Comparison of ENCODE assay signal across 21 cellular contexts in the genomic region with DNA sequence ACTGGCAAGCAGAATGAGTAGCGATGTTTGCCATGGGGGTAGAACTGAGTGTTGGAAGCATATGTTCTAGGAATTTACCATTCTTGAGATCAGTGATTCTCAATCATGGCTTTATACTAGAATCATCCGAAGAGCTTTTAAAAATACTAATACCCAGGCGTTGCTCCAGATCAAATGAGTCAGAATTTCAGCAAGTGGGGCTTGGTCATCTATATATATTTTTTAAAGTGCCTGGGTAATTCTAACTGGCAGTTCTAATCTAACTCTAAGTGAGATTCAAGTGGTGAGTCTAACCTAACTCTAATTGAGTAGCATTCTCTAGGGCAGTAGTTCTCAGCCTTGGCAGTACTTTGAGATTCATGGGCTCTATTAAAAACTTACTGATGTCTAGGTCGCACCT. TPM values are rescaled to one million over a fixed set of nuclear protein-coding genes. Genes with fewer than 3 reads are reported as not detected.
DNase-seq lines count a peak whose midpoint lies in the region; ATAC-seq, FAIRE-seq and TF ChIP-seq lines count a peak whose summit lies in the region.
"Had no signal": no experiment of that assay in that cellular context is flagged by ENCODE, and none has a peak within 500 bp of the region (broad histone marks: within the 10 kb centered on the region; RNA-seq: fewer than 3 reads in every experiment).

No MANE protein-coding gene starts in this region.

- no peak overlapping the region for H3K9ac ChIP-seq in astrocyte (ENCODE audit: low read length)

- FAIRE-seq in astrocyte (lab: Jason Lieb, UNC), result no peak
- FAIRE-seq: A549, RCC 7860 had no signal

- H3K4me1 ChIP-seq in Caco-2 (peaks cover 22% of the 10 kb centered on the region), astrocyte (ENCODE audit: insufficient read depth, low read length) (no peaks in the 10 kb centered on the region), osteoblast (ENCODE audit: insufficient read depth, low read length) (peaks cover 5% of the 10 kb centered on the region)
- H3K4me1 ChIP-seq: A549 had no signal

- H3K4me3 ChIP-seq in Caco-2 (ENCODE audit: low read depth, low read length) (no peak overlapping the region), astrocyte (ENCODE audit: insufficient read depth, low read depth, low read length) (no peak overlapping the region), osteoblast (ENCODE audit: insufficient read depth, low read length) (no peak overlapping the region)
- H3K4me3 ChIP-seq: A549, GM23338, SK-N-MC had no signal

- no TSS peak for BruUV-seq in Caco-2 (replicated peaks; lab: Mats Ljungman, UMichigan)

- H4K20me1 ChIP-seq in astrocyte (ENCODE audit: insufficient read depth, low read length) (no peaks in the 10 kb centered on the region), osteoblast (ENCODE audit: insufficient read depth, low read length) (no peaks in the 10 kb centered on the region)

- no peaks in the 10 kb centered on the region for H3K36me3 ChIP-seq in Caco-2 (ENCODE audit: control insufficient read depth, insufficient read depth, low read length)
- no peaks in the 10 kb centered on the region for H3K36me3 ChIP-seq in astrocyte (ENCODE audit: insufficient read depth, low read length)
- no peaks in the 10 kb centered on the region for H3K36me3 ChIP-seq in osteoblast (ENCODE audit: insufficient read depth, low read length)

- H3K4me2 ChIP-seq in astrocyte (ENCODE audit: low read length), result no peak overlapping the region
- H3K4me2 ChIP-seq in osteoblast (ENCODE audit: insufficient read depth, low read length), result no peak overlapping the region
- H3K4me2 ChIP-seq: A549, GM23338 had no signal

- H3K27ac ChIP-seq in astrocyte (ENCODE audit: low read depth, low read length), result no peak overlapping the region
- H3K27ac ChIP-seq in osteoblast (ENCODE audit: low read depth, low read length), result no peak overlapping the region
- H3K27ac ChIP-seq: SK-N-MC had no signal

- H3K9me3 Mint-ChIP-seq in Caco-2 (ENCODE audit: unreplicated experiment) (no peaks in the 10 kb centered on the region), astrocyte (ENCODE audit: unreplicated experiment) (no peaks in the 10 kb centered on the region)
- H3K9me3 Mint-ChIP-seq: CD4-positive, alpha-beta T cell; GM23338 had no signal

- no peak for ATAC-seq in GM21529 (IDR thresholded peaks at IDR 0.05; ENCODE audit: unreplicated experiment)
- ATAC-seq: A549, GM23338, HCT116 had no signal

- DNase-seq in Caco-2, result no peak
- peak; percentile 45 for DNase-seq in HCEC 1CT
- peak; percentile 39 for DNase-seq in astrocyte (ENCODE audit: low read depth)
- DNase-seq in osteoblast (ENCODE audit: insufficient read length, low spot score, missing footprints), result peak; percentile 72
- no peak for DNase-seq in effector CD8-positive, alpha-beta T cell (lab: John Stamatoyannopoulos, UW)
- no peak for DNase-seq in GF-D8 (lab: John Stamatoyannopoulos, UW)
- DNase-seq in cortex of kidney (lab: John Stamatoyannopoulos, UW), result no peak
- DNase-seq: CD4-positive, alpha-beta T cell; NCI-H1092 treated with DMSO at 0.1 percent for 48 hours; NCI-H146; NCI-H2029 treated with DMSO at 0.1 percent for 48 hours; NCI-H2171 treated with DMSO at 0.1 percent for 48 hours; NCI-H446; NCI-H526 treated with DMSO at 0.1 percent for 48 hours; Right ventricle myocardium superior had no signal

- H3K27me3 Mint-ChIP-seq in Caco-2 (ENCODE audit: insufficient read depth, unreplicated experiment), result no peaks in the 10 kb centered on the region
- no peaks in the 10 kb centered on the region for H3K27me3 Mint-ChIP-seq in astrocyte (ENCODE audit: low read depth, unreplicated experiment)

- POLR2A ChIA-PET in Caco-2 (lab: Charles Lee), result no interaction called here

- no peaks in the 10 kb centered on the region for H3K9me3 ChIP-seq in Caco-2
- no peaks in the 10 kb centered on the region for H3K9me3 ChIP-seq in astrocyte (ENCODE audit: insufficient read depth, low read depth, low read length)
- no peaks in the 10 kb centered on the region for H3K9me3 ChIP-seq in osteoblast (ENCODE audit: low read depth, low read length)

- H3K36me3 Mint-ChIP-seq in Caco-2 (ENCODE audit: insufficient read depth, unreplicated experiment) (no peaks in the 10 kb centered on the region), astrocyte (ENCODE audit: low read depth, unreplicated experiment) (no peaks in the 10 kb centered on the region)

- H3K4me3 Mint-ChIP-seq in Caco-2 (ENCODE audit: unreplicated experiment), result peak overlapping the region; percentile 14
- no peak overlapping the region for H3K4me3 Mint-ChIP-seq in astrocyte (ENCODE audit: unreplicated experiment)
- H3K4me3 Mint-ChIP-seq: CD4-positive, alpha-beta T cell; GM23338 had no signal

- H3K4me1 Mint-ChIP-seq in Caco-2 (ENCODE audit: low read depth, unreplicated experiment) (peaks cover 29% of the 10 kb centered on the region), astrocyte (ENCODE audit: low read depth, unreplicated experiment) (no peaks in the 10 kb centered on the region)
- H3K4me1 Mint-ChIP-seq: GM23338 had no signal

- intact Hi-C loops in Caco-2 (cut with micrococcal nuclease; ENCODE audit: unreplicated experiment), result no loop called here

- TF ChIP-seq CTCF in Caco-2 (IDR thresholded peaks at IDR 0.05; ENCODE audit: insufficient read depth in 1 of 2, low read depth in 1 of 2, low read length in 1 of 2, severe bottlenecking in 1 of 2, unreplicated experiment in 1 of 2) (no peak), astrocyte (IDR thresholded peaks at IDR 0.05; ENCODE audit: insufficient read depth, low read depth, low read length) (no peak), osteoblast (IDR thresholded peaks at IDR 0.05; ENCODE audit: extremely low read depth, low read depth, low read length) (no peak)

- CTCF ChIA-PET in Caco-2 (lab: Charles Lee), result interaction anchor here (1.0 to 1.5 kb wide), 3 partner anchors 13 to 133 kb away, joined by 3 to 4 read pairs (median 3); no protein-coding TSS in a partner anchor

- H2AFZ ChIP-seq in astrocyte (ENCODE audit: low read depth, low read length) (no peak overlapping the region), osteoblast (ENCODE audit: low read length) (no peak overlapping the region)
- H2AFZ ChIP-seq: GM23338 had no signal

- H3K27me3 ChIP-seq in Caco-2 (replicated peaks; ENCODE audit: control insufficient read depth, insufficient read depth, low read length), result no peaks in the 10 kb centered on the region
- no peaks in the 10 kb centered on the region for H3K27me3 ChIP-seq in astrocyte (ENCODE audit: insufficient read depth, low read length)
- no peaks in the 10 kb centered on the region for H3K27me3 ChIP-seq in osteoblast (ENCODE audit: insufficient read depth, low read length)

- H3K27ac Mint-ChIP-seq in Caco-2 (ENCODE audit: unreplicated experiment) (peak overlapping the region; percentile 13), astrocyte (ENCODE audit: unreplicated experiment) (no peak overlapping the region)
- H3K27ac Mint-ChIP-seq: CD4-positive, alpha-beta T cell; GM23338 had no signal

- H3K79me2 ChIP-seq in astrocyte (ENCODE audit: insufficient read depth, low read length), result no peaks in the 10 kb centered on the region
- no peaks in the 10 kb centered on the region for H3K79me2 ChIP-seq in osteoblast (ENCODE audit: insufficient read depth, low read length)

RNA-seq across cellular contexts. Expression of a gene that starts 20.8 kb away (rescaled TPM):
- total RNA-seq in Caco-2 (2022), result 49.2 and 78.3 TPM in 2 replicates
- total RNA-seq in astrocyte, result 28.9 and 31.3 TPM in 2 replicates
- 209 and 210 TPM in 2 replicates for total RNA-seq in osteoblast
- total RNA-seq: CD4-positive, alpha-beta T cell had no signal

RNA-seq across cellular contexts. Expression of a gene that starts 23.2 kb away (rescaled TPM):
- total RNA-seq in Caco-2 (2022), result not detected in 2 replicates
- total RNA-seq in astrocyte, result 4.0 and 5.6 TPM in 2 replicates
- 0.29 TPM in 1 of 2 replicates, not detected in the other for total RNA-seq in osteoblast
- total RNA-seq: CD4-positive, alpha-beta T cell had no signal

Comparison
In these comparisons a context has a peak if more than half of its experiments do, and no peak if none do; other contexts are left out.
1. DNase-seq: peak in HCEC 1CT (single experiment), astrocyte (single experiment) and osteoblast (single experiment); none in Caco-2 (0 of 2), effector CD8-positive, alpha-beta T cell (single experiment), GF-D8 (single experiment) and cortex of kidney (single experiment).